Comparison of ENCODE assay signal across 16 cellular contexts in genomic region chr7:76327610-76328009, GRCh38. TPM values are rescaled to one million over a fixed set of nuclear protein-coding genes. Genes with fewer than 3 reads are reported as not detected.
DNase-seq lines count a peak whose midpoint lies in the region; ATAC-seq and TF ChIP-seq lines count a peak whose summit lies in the region.
"Had no signal": no experiment of that assay in that cellular context is flagged by ENCODE, and none has a peak within 500 bp of the region (broad histone marks: within the 10 kb centered on the region; RNA-seq: fewer than 3 reads in every experiment).

No MANE protein-coding gene starts in this region.

- peak; percentile 71 for ATAC-seq in activated CD4-positive, alpha-beta T cell treated with anti-CD3 and anti-CD28 coated beads for 36 hours
- ATAC-seq in WTC11 (no peak), naive B cell (ENCODE audit: low read depth in 2 of 2) (peak; percentile 79 to 93), GM18858 (IDR thresholded peaks at IDR 0.05; ENCODE audit: unreplicated experiment) (no peak)
- ATAC-seq: left lung, right lobe of liver had no signal

- H3K36me3 Mint-ChIP-seq in activated CD4-positive, alpha-beta T cell treated with anti-CD3 and anti-CD28 coated beads for 36 hours (ENCODE audit: low read depth), result peaks cover 56% of the 10 kb centered on the region
- H3K36me3 Mint-ChIP-seq in WTC11 (peaks cover 57% of the 10 kb centered on the region), naive B cell (peaks cover 16 to 24% of the 10 kb centered on the region in 2 donors), type B pancreatic cell (peaks cover 27% of the 10 kb centered on the region)

- TF ChIP-seq CTCF in WTC11 (IDR thresholded peaks at IDR 0.05) (no peak), type B pancreatic cell (conservative IDR thresholded peaks at IDR 0.05) (no peak)

- H3K27me3 Mint-ChIP-seq in activated CD4-positive, alpha-beta T cell treated with anti-CD3 and anti-CD28 coated beads for 36 hours, result no peaks in the 10 kb centered on the region
- H3K27me3 Mint-ChIP-seq in WTC11 (ENCODE audit: low read depth) (no peaks in the 10 kb centered on the region), naive B cell (no peaks in the 10 kb centered on the region), type B pancreatic cell (no peaks in the 10 kb centered on the region)
- H3K27me3 Mint-ChIP-seq: CD8-positive, alpha-beta memory T cell had no signal

- CTCF ChIA-PET in activated CD4-positive, alpha-beta T cell treated with anti-CD3 and anti-CD28 coated beads for 36 hours (lab: Charles Lee), result no interaction called here
- CTCF ChIA-PET in WTC11 (lab: Charles Lee), result interaction anchor here (0.6 kb wide), 1 partner anchor 23 kb away, joined by 4 read pairs; no protein-coding TSS in a partner anchor

- peak overlapping the region; percentile 29 for H3K27ac Mint-ChIP-seq in activated CD4-positive, alpha-beta T cell treated with anti-CD3 and anti-CD28 coated beads for 36 hours
- peak overlapping the region; percentile 86; the same call in 1 of the 2 replicates for H3K27ac Mint-ChIP-seq in WTC11
- peak overlapping the region in 2 of 6 donors; percentile 42 to 80 for H3K27ac Mint-ChIP-seq in naive B cell
- H3K27ac Mint-ChIP-seq in type B pancreatic cell, result no peak overlapping the region

- no peak for DNase-seq in activated CD4-positive, alpha-beta T cell treated with anti-CD3 and anti-CD28 coated beads for 36 hours
- DNase-seq in activated CD4-positive, alpha-beta T cell treated with anti-CD3 and anti-CD28 coated beads, Interleukin-2, amount 50 U/mL, for 48 hours, result no peak
- DNase-seq in GF-D8 (lab: John Stamatoyannopoulos, UW), result peak; percentile 76
- no peak for DNase-seq in WTC11 (ENCODE audit: low spot score)
- DNase-seq in naive B cell, result peak; percentile 31
- no peak for DNase-seq in type B pancreatic cell (ENCODE audit: extremely low spot score, unreplicated experiment)
- DNase-seq in DMS 273 (lab: John Stamatoyannopoulos, UW; ENCODE audit: unreplicated experiment), result no peak
- DNase-seq: anterior cingulate cortex; CD8-positive, alpha-beta memory T cell; cortex of kidney; left lung; NCI-H1105 treated with DMSO at 0.1 percent for 48 hours; right lobe of liver; SIG-M5; stimulated activated CD4-positive, alpha-beta T cell treated with anti-CD3 and anti-CD28 coated beads, Interleukin-4, amount 100 ng/mL, for 1 hour had no signal

- H3K4me1 Mint-ChIP-seq in activated CD4-positive, alpha-beta T cell treated with anti-CD3 and anti-CD28 coated beads for 36 hours, result peaks cover 25% of the 10 kb centered on the region
- H3K4me1 Mint-ChIP-seq in WTC11, result peaks cover 7% of the 10 kb centered on the region
- peaks cover 26 to 43% (median 37%) of the 10 kb centered on the region in 3 donors for H3K4me1 Mint-ChIP-seq in naive B cell
- peaks cover 22% of the 10 kb centered on the region for H3K4me1 Mint-ChIP-seq in type B pancreatic cell (ENCODE audit: unreplicated experiment)

- H3K9me3 Mint-ChIP-seq in activated CD4-positive, alpha-beta T cell treated with anti-CD3 and anti-CD28 coated beads for 36 hours (ENCODE audit: low read depth), result no peaks in the 10 kb centered on the region
- H3K9me3 Mint-ChIP-seq in WTC11 (no peaks in the 10 kb centered on the region), naive B cell (no peaks in the 10 kb centered on the region), type B pancreatic cell (no peaks in the 10 kb centered on the region)
- H3K9me3 Mint-ChIP-seq: CD8-positive, alpha-beta memory T cell had no signal

- POLR2A ChIA-PET in activated CD4-positive, alpha-beta T cell treated with anti-CD3 and anti-CD28 coated beads for 36 hours (lab: Charles Lee), result no interaction called here
- POLR2A ChIA-PET in WTC11 (lab: Charles Lee), result no interaction called here

- intact Hi-C loops in activated CD4-positive, alpha-beta T cell treated with anti-CD3 and anti-CD28 coated beads for 36 hours (cut with DNase I, micrococcal nuclease), result no loop called here

- no peak overlapping the region for H3K4me3 Mint-ChIP-seq in activated CD4-positive, alpha-beta T cell treated with anti-CD3 and anti-CD28 coated beads for 36 hours
- H3K4me3 Mint-ChIP-seq in WTC11 (no peak overlapping the region), naive B cell (no peak overlapping the region), type B pancreatic cell (no peak overlapping the region)
- H3K4me3 Mint-ChIP-seq: CD8-positive, alpha-beta memory T cell had no signal

TF ChIP-seq in WTC11, 78 proteins besides CTCF, POLR2A, EP300 and RAD21:
- TF ChIP-seq KAT7 (CRISPR knock-in tag; IDR thresholded peaks at IDR 0.05; ENCODE audit: borderline replicate concordance) (no peak), FOXP1 (CRISPR knock-in tag; IDR thresholded peaks at IDR 0.05; ENCODE audit: borderline replicate concordance) (no peak), AR (CRISPR knock-in tag; IDR thresholded peaks at IDR 0.05) (no peak), ATF2 (CRISPR knock-in tag; IDR thresholded peaks at IDR 0.05; ENCODE audit: borderline replicate concordance, low read depth) (no peak), ZNF263 (CRISPR knock-in tag; IDR thresholded peaks at IDR 0.05; ENCODE audit: low read depth) (no peak), JAZF1 (CRISPR knock-in tag; IDR thresholded peaks at IDR 0.05) (no peak), SMAD3 (CRISPR knock-in tag; IDR thresholded peaks at IDR 0.05; ENCODE audit: borderline replicate concordance) (no peak), USF2 (CRISPR knock-in tag; IDR thresholded peaks at IDR 0.05) (no peak), ZNF317 (CRISPR knock-in tag; IDR thresholded peaks at IDR 0.05; ENCODE audit: borderline replicate concordance, low read depth) (no peak), GTF2I (CRISPR knock-in tag; conservative IDR thresholded peaks at IDR 0.05) (no peak), NFYB (CRISPR knock-in tag; conservative IDR thresholded peaks at IDR 0.05; ENCODE audit: low read depth) (no peak), IRF2 (CRISPR knock-in tag; IDR thresholded peaks at IDR 0.05; ENCODE audit: borderline replicate concordance, low read depth) (no peak)

RNA-seq across cellular contexts. Expression of gene HSPB1, which starts 25.1 kb away (rescaled TPM):
- total RNA-seq in activated CD4-positive, alpha-beta T cell treated with anti-CD3 and anti-CD28 coated beads for 36 hours, result 100 to 1,000 TPM in 1 of 2 experiments, 10 to 100 TPM in 1; 71.1 to 127 TPM
- total RNA-seq in WTC11 (2021) (202 to 299 TPM (median 285 TPM) in 3 replicates), type B pancreatic cell (ENCODE audit: low replicate concordance) (228 and 315 TPM in 2 replicates)
- 10 to 100 TPM; 24.3 to 55.2 (median 45.3) TPM for polyA plus RNA-seq in naive B cell (ENCODE audit: low read depth in 6 of 6)

RNA-seq across cellular contexts. Expression of gene YWHAG, which starts 31.2 kb away (rescaled TPM):
- total RNA-seq in activated CD4-positive, alpha-beta T cell treated with anti-CD3 and anti-CD28 coated beads for 36 hours, result 100 to 1,000 TPM; 140 to 144 TPM
- 192 to 201 TPM (median 200 TPM) in 3 replicates for total RNA-seq in WTC11 (2021)
- 1 to 10 TPM in 5 of 6 donors, under 1 TPM in 1; 0.40 to 2.8 (median 2.2) TPM for polyA plus RNA-seq in naive B cell (ENCODE audit: low read depth in 6 of 6)
- 140 TPM in 2 replicates for total RNA-seq in type B pancreatic cell (ENCODE audit: low replicate concordance)

Comparison
In these comparisons a context has a peak if more than half of its experiments do, and no peak if none do; other contexts are left out.
1. ATAC-seq: peak in activated CD4-positive, alpha-beta T cell treated with anti-CD3 and anti-CD28 coated beads for 36 hours (single experiment) and naive B cell (2 of 2); none in WTC11 (single experiment) and GM18858 (single experiment).
2. DNase-seq: peak in GF-D8 (single experiment) and naive B cell (single experiment); none in activated CD4-positive, alpha-beta T cell treated with anti-CD3 and anti-CD28 coated beads for 36 hours (single experiment), activated CD4-positive, alpha-beta T cell treated with anti-CD3 and anti-CD28 coated beads, Interleukin-2, amount 50 U/mL, for 48 hours (0 of 2), WTC11 (single experiment), type B pancreatic cell (single experiment) and DMS 273 (single experiment).